Comparison of ENCODE assay signal across 17 cellular contexts in genomic region chr17:77892031-77892430, GRCh38.
DNase-seq lines count a peak whose midpoint lies in the region; ATAC-seq and TF ChIP-seq lines count a peak whose summit lies in the region.
"Had no signal": no experiment of that assay in that cellular context is flagged by ENCODE, and none has a peak within 500 bp of the region (broad histone marks: within the 10 kb centered on the region; RNA-seq: fewer than 3 reads in every experiment).

No MANE protein-coding gene starts in this region.

- H2AFZ ChIP-seq in DND-41 (ENCODE audit: low read depth, low read length) (no peak overlapping the region), OCI-LY7 (ENCODE audit: low read length) (no peak overlapping the region)
- H2AFZ ChIP-seq: GM23248 had no signal

- TF ChIP-seq CTCF in DND-41 (IDR thresholded peaks at IDR 0.05; ENCODE audit: borderline replicate concordance, extremely low read depth, low read length, poor library complexity, severe bottlenecking) = no peak
- no peak for TF ChIP-seq CTCF in RWPE2 (IDR thresholded peaks at IDR 0.05; ENCODE audit: poor library complexity, severe bottlenecking)
- TF ChIP-seq CTCF in OCI-LY7 (conservative IDR thresholded peaks at IDR 0.05; ENCODE audit: low read length) = no peak

- no peaks in the 10 kb centered on the region for H3K36me3 Mint-ChIP-seq in memory B cell

- DNase-seq in DND-41 (no peak), RWPE2 (ENCODE audit: low spot score) (peak; percentile 30), memory B cell (ENCODE audit: low spot score in 2 of 2) (no peak), sciatic nerve (ENCODE audit: low spot score) (peak; percentile 41), OCI-LY7 (ENCODE audit: low spot score) (no peak), NCI-H774 (lab: John Stamatoyannopoulos, UW) (no peak)
- DNase-seq: DMS53, EL, GM23248, HCEC 1CT, NCI-H1092 treated with DMSO at 0.1 percent for 48 hours, NCI-H1436 treated with DMSO at 0.1 percent for 48 hours, NCI-H2029, NCI-H226 had no signal

- H3K27ac ChIP-seq in DND-41 (ENCODE audit: low read length) = peak overlapping the region; percentile 11; the same call in 1 of the 2 replicates
- no peak overlapping the region for H3K27ac ChIP-seq in RWPE2 (ENCODE audit: poor library complexity, severe bottlenecking)
- no peak overlapping the region for H3K27ac ChIP-seq in OCI-LY7 (ENCODE audit: low read depth, low read length, poor library complexity, severe bottlenecking)
- H3K27ac ChIP-seq: GM23248, KMS-11, Peyer's patch had no signal

- H3K9ac ChIP-seq in DND-41 (ENCODE audit: low read depth, low read length) = no peak overlapping the region
- H3K9ac ChIP-seq: GM23248, KMS-11 had no signal

- H3K4me2 ChIP-seq in DND-41 (ENCODE audit: insufficient read depth, low read length) (no peak overlapping the region), OCI-LY7 (ENCODE audit: low read length) (no peak overlapping the region)
- H3K4me2 ChIP-seq: KMS-11 had no signal

- POLR2A ChIA-PET in OCI-LY7 (lab: Charles Lee) = no interaction called here

- peaks cover 46% of the 10 kb centered on the region for H3K4me1 Mint-ChIP-seq in memory B cell

- no peaks in the 10 kb centered on the region for H3K27me3 ChIP-seq in DND-41 (ENCODE audit: insufficient read depth, low read length, poor library complexity)
- peaks cover 22% of the 10 kb centered on the region for H3K27me3 ChIP-seq in RWPE2 (ENCODE audit: insufficient read depth, poor library complexity, severe bottlenecking)
- H3K27me3 ChIP-seq: Peyer's patch had no signal

- peak overlapping the region; percentile 33 for H3K4me3 Mint-ChIP-seq in memory B cell

- H3K9me3 ChIP-seq in DND-41 (ENCODE audit: insufficient read depth, low read length, severe bottlenecking) (no peaks in the 10 kb centered on the region), RWPE2 (ENCODE audit: severe bottlenecking) (no peaks in the 10 kb centered on the region), OCI-LY7 (ENCODE audit: low read length) (no peaks in the 10 kb centered on the region)
- H3K9me3 ChIP-seq: Peyer's patch had no signal

- H3K9me3 Mint-ChIP-seq in memory B cell = no peaks in the 10 kb centered on the region

- H3K4me1 ChIP-seq in DND-41 (ENCODE audit: insufficient read depth, low read length) = peaks cover 38% of the 10 kb centered on the region
- peaks cover 2% of the 10 kb centered on the region for H3K4me1 ChIP-seq in RWPE2 (ENCODE audit: insufficient read depth, poor library complexity, severe bottlenecking)
- peaks cover 31% of the 10 kb centered on the region for H3K4me1 ChIP-seq in OCI-LY7 (ENCODE audit: insufficient read depth, low read length, poor library complexity, severe bottlenecking)

- H3K79me2 ChIP-seq in DND-41 (ENCODE audit: insufficient read depth, low read length) (no peaks in the 10 kb centered on the region), OCI-LY7 (ENCODE audit: insufficient read depth, low read depth, low read length) (no peaks in the 10 kb centered on the region)

- no peak overlapping the region for H3K4me3 ChIP-seq in DND-41 (ENCODE audit: low read depth in 1 of 2, low read length in 2 of 2)
- no peak overlapping the region for H3K4me3 ChIP-seq in RWPE2 (ENCODE audit: severe bottlenecking)
- no peak overlapping the region for H3K4me3 ChIP-seq in OCI-LY7 (ENCODE audit: low read depth, low read length, poor library complexity, severe bottlenecking)
- H3K4me3 ChIP-seq: GM23248, Peyer's patch had no signal

- CTCF ChIA-PET in OCI-LY7 (lab: Charles Lee; ENCODE audit: unreplicated experiment) = interaction anchor here (1.1 kb wide), 1 partner anchor 22 kb away, joined by 3 read pairs; no protein-coding TSS in a partner anchor

- H4K20me1 ChIP-seq in DND-41 (ENCODE audit: insufficient read depth, low read length) = peaks cover 9% of the 10 kb centered on the region
- no peaks in the 10 kb centered on the region for H4K20me1 ChIP-seq in OCI-LY7 (ENCODE audit: insufficient read depth, low read length)

- intact Hi-C loops in sciatic nerve (cut with DNase I) = loop anchor here (10.0 kb wide), 1 partner anchor 1503 kb away; no protein-coding TSS in a partner anchor
- intact Hi-C loops in OCI-LY7 (cut with micrococcal nuclease; ENCODE audit: unreplicated experiment) = no loop called here

- H3K36me3 ChIP-seq in DND-41 (ENCODE audit: insufficient read depth, low read length) (no peaks in the 10 kb centered on the region), RWPE2 (ENCODE audit: low read depth) (no peaks in the 10 kb centered on the region), OCI-LY7 (ENCODE audit: insufficient read depth, low read length) (no peaks in the 10 kb centered on the region)
- H3K36me3 ChIP-seq: Peyer's patch had no signal

- ATAC-seq in DND-41 (ENCODE audit: insufficient read depth, low read depth) = no peak
- no peak for ATAC-seq in RWPE2 (ENCODE audit: low read depth)
- ATAC-seq in memory B cell (ENCODE audit: low read depth) = no peak
- ATAC-seq in sciatic nerve = no peak
- no peak for ATAC-seq in GM21367 (IDR thresholded peaks at IDR 0.05; ENCODE audit: unreplicated experiment)

- no peaks in the 10 kb centered on the region for H3K9me2 ChIP-seq in OCI-LY7 (ENCODE audit: insufficient read depth, low read length)

- H3K27ac Mint-ChIP-seq in memory B cell = no peak overlapping the region

- peaks cover 30% of the 10 kb centered on the region for H3K27me3 Mint-ChIP-seq in memory B cell

- no TSS peak for BruUV-seq in OCI-LY7 (replicated peaks; lab: Mats Ljungman, UMichigan)

Comparison
In these comparisons a context has a peak if more than half of its experiments do, and no peak if none do; other contexts are left out.
1. DNase-seq: peak in RWPE2 (single experiment) and sciatic nerve (single experiment); none in DND-41 (single experiment), memory B cell (0 of 2), OCI-LY7 (single experiment) and NCI-H774 (single experiment).